ENCODE assay signal across 9 cellular contexts in genomic region chr22:42615860-42616175, GRCh38. TPM values are rescaled to one million over a fixed set of nuclear protein-coding genes. Genes with fewer than 3 reads are reported as not detected.
DNase-seq lines count a peak whose midpoint lies in the region; ATAC-seq, FAIRE-seq and TF ChIP-seq lines count a peak whose summit lies in the region.
"Not testable (repeated sequence)": the region's sequence is repeated elsewhere in the genome, so short reads cannot be mapped to it uniquely, and the experiment has no call there.
"Had no signal": no experiment of that assay in that cellular context is flagged by ENCODE, and none has a peak within 500 bp of the region (broad histone marks: within the 10 kb centered on the region; RNA-seq: fewer than 3 reads in every experiment).

No MANE protein-coding gene starts in this region.

- intact Hi-C loops in CD4-positive, alpha-beta memory T cell (cut with micrococcal nuclease): loop anchor here (1.0 to 10.0 kb wide), 4 partner anchors 33 to 541 kb away; partner anchors contain the start of genes CYB5R3, NAGA, PACSIN2 and PHETA2
- intact Hi-C loops in K562 (cut with micrococcal nuclease); esophagus squamous epithelium (cut with DNase I); lower lobe of right lung (cut with DNase I); thyroid gland (cut with DNase I): not testable (repeated sequence)

- H3K4me1 Mint-ChIP-seq in CD4-positive, alpha-beta memory T cell: peaks cover 29 to 58% (median 37%) of the 10 kb centered on the region in 4 donors

- not testable (repeated sequence) for TF ChIP-seq RAD21 in K562 (CRISPR knock-in tag; conservative IDR thresholded peaks at IDR 0.05 in 1 of 2, IDR thresholded peaks at IDR 0.05 in 1 of 2)

- H3K27me3 Mint-ChIP-seq in CD4-positive, alpha-beta memory T cell: not testable (repeated sequence)

- not testable (repeated sequence) for DNase-seq in CD4-positive, alpha-beta memory T cell; Karpas-422; WERI-Rb-1; K562 (ENCODE audit: extremely low read depth in 1 of 4, low spot score in 3 of 4); esophagus squamous epithelium (lab: John Stamatoyannopoulos, UW); lower lobe of right lung
- DNase-seq in thyroid gland: peak; percentile 70 to 73

- H3K36me3 ChIP-seq in CD4-positive, alpha-beta memory T cell (ENCODE audit: insufficient read depth, low read length); Karpas-422 (ENCODE audit: insufficient read depth, low read length); parathyroid adenoma (ENCODE audit: control insufficient read depth, insufficient read depth, low read length); thyroid gland: not testable (repeated sequence)
- H3K36me3 ChIP-seq in WERI-Rb-1 (peaks cover 30% of the 10 kb centered on the region), K562 (ENCODE audit: control insufficient read depth, insufficient read depth, low read length) (peaks cover 38% of the 10 kb centered on the region; the same call in 2 of the 3 replicates), esophagus squamous epithelium (peaks cover 8 to 27% (median 8%) of the 10 kb centered on the region in 3 donors), lower lobe of right lung (peaks cover 32% of the 10 kb centered on the region)

- H3K36me3 Mint-ChIP-seq in CD4-positive, alpha-beta memory T cell: peaks cover 4 to 31% of the 10 kb centered on the region in 2 donors

- H3K4me3 ChIP-seq in CD4-positive, alpha-beta memory T cell (ENCODE audit: low read length in 2 of 2): peak overlapping the region; percentile 19 to 84
- H3K4me3 ChIP-seq in Karpas-422 (ENCODE audit: low read length) (peak overlapping the region; percentile 57), WERI-Rb-1 (ENCODE audit: low read depth, low read length) (peak overlapping the region; percentile 87), esophagus squamous epithelium (peak overlapping the region; percentile 91 to 95 (median 93)), lower lobe of right lung (peak overlapping the region; percentile 95), parathyroid adenoma (ENCODE audit: low read depth, low read length) (peak overlapping the region; percentile 83), thyroid gland (replicated peaks in 1 of 3) (peak overlapping the region in 1 of 3 donors; percentile 11)
- H3K4me3 ChIP-seq in K562: not testable (repeated sequence)

- TF ChIP-seq EP300 in K562 (IDR thresholded peaks at IDR 0.05; ENCODE audit: low read length): not testable (repeated sequence)

- H3K79me2 ChIP-seq in Karpas-422 (ENCODE audit: low read length) (peaks cover 35% of the 10 kb centered on the region), K562 (ENCODE audit: control insufficient read depth, insufficient read depth, low read length) (peaks cover 38% of the 10 kb centered on the region), parathyroid adenoma (peaks cover 23% of the 10 kb centered on the region)

- H3K9me3 ChIP-seq in CD4-positive, alpha-beta memory T cell (ENCODE audit: control insufficient read depth in 1 of 2, low read length in 2 of 2); Karpas-422 (ENCODE audit: low read length); WERI-Rb-1 (ENCODE audit: severe bottlenecking); K562 (replicated peaks; ENCODE audit: control insufficient read depth, insufficient read depth, low read depth, low read length); esophagus squamous epithelium; lower lobe of right lung; parathyroid adenoma (ENCODE audit: control insufficient read depth, low read length); thyroid gland: not testable (repeated sequence)

- not testable (repeated sequence) for H3K9me1 ChIP-seq in K562 (ENCODE audit: control insufficient read depth, insufficient read depth, low read length)

- H3K4me2 ChIP-seq in Karpas-422 (ENCODE audit: low read depth, low read length, poor library complexity, severe bottlenecking) (peak overlapping the region; percentile 77), K562 (ENCODE audit: insufficient read depth, low read length) (peak overlapping the region; percentile 80), parathyroid adenoma (ENCODE audit: low read length) (peak overlapping the region; percentile 72)

- H3K27ac ChIP-seq in CD4-positive, alpha-beta memory T cell (ENCODE audit: low read depth, low read length): peak overlapping the region; percentile 90
- H3K27ac ChIP-seq in Karpas-422 (ENCODE audit: low read length): peak overlapping the region; percentile 84
- H3K27ac ChIP-seq in WERI-Rb-1: peak overlapping the region; percentile 98
- H3K27ac ChIP-seq in K562 (ENCODE audit: extremely low read depth, low read depth, low read length): peak overlapping the region; percentile 95
- H3K27ac ChIP-seq in esophagus squamous epithelium: peak overlapping the region; percentile 98 to 99 (median 98)
- H3K27ac ChIP-seq in lower lobe of right lung: peak overlapping the region; percentile 97
- H3K27ac ChIP-seq in parathyroid adenoma: peak overlapping the region; percentile 99
- peak overlapping the region; percentile 96 to 97 (median 96) for H3K27ac ChIP-seq in thyroid gland

- CTCF ChIA-PET in CD4-positive, alpha-beta memory T cell (lab: Charles Lee; ENCODE audit: partially characterized antibody): not testable (repeated sequence)
- CTCF ChIA-PET in K562 (lab: Yijun Ruan, JAX; ENCODE audit: low intra/inter-chr PET ratio): interaction anchor here (0.6 kb wide), 1 partner anchor 445 kb away, joined by 6 read pairs; no protein-coding TSS in a partner anchor

- peak overlapping the region; percentile 99 to 100 (median 100) for H3K27ac Mint-ChIP-seq in CD4-positive, alpha-beta memory T cell

- H3K4me3 Mint-ChIP-seq in CD4-positive, alpha-beta memory T cell: peak overlapping the region; percentile 81 to 98 (median 96)

- 12% methylated on average over 7 of the region's 13 CpGs for WGBS in K562 (ENCODE audit: insufficient coverage, low coverage, missing lambda C conversion rate)
- WGBS in esophagus squamous epithelium, 2 donors: 12 to 17% methylated on average over 11 to 13 of the region's 13 CpGs
- WGBS in thyroid gland, 2 donors: 11 to 22% methylated on average over 13 of the region's 13 CpGs

- not testable (repeated sequence) for TF ChIP-seq CTCF in WERI-Rb-1 (IDR thresholded peaks at IDR 0.05; ENCODE audit: low read depth, low read length); K562 (IDR thresholded peaks at IDR 0.05 in 2 of 3, conservative IDR thresholded peaks at IDR 0.05 in 1 of 3; ENCODE audit: insufficient read depth in 2 of 3, low read depth in 1 of 3, low read length in 3 of 3); esophagus squamous epithelium (IDR thresholded peaks at IDR 0.05); lower lobe of right lung (IDR thresholded peaks at IDR 0.05); parathyroid adenoma (IDR thresholded peaks at IDR 0.05); thyroid gland (IDR thresholded peaks at IDR 0.05)

- ATAC-seq in K562: not testable (repeated sequence)
- peak; percentile 1 to 16 for ATAC-seq in lower lobe of right lung

- H3K9me3 Mint-ChIP-seq in CD4-positive, alpha-beta memory T cell: not testable (repeated sequence)

- not testable (repeated sequence) for TF ChIP-seq POLR2A in K562 (conservative IDR thresholded peaks at IDR 0.05); esophagus squamous epithelium (IDR thresholded peaks at IDR 0.05); thyroid gland (IDR thresholded peaks at IDR 0.05)

- POLR2A ChIA-PET in CD4-positive, alpha-beta memory T cell (lab: Charles Lee; ENCODE audit: partially characterized antibody): interaction anchor here (0.5 to 3.9 kb wide), 13 partner anchors 8 to 1168 kb away, joined by 3 to 59 read pairs (median 8); partner anchors contain the start of genes CYB5R3 and SREBF2
- POLR2A ChIA-PET in K562 (lab: Yijun Ruan, JAX): interaction anchor here (0.6 to 3.1 kb wide), 35 partner anchors 9 to 669 kb away, joined by 3 to 46 read pairs (median 4); partner anchors contain the start of genes ARFGAP3, ATP5MGL and CENPM

- H4K20me1 ChIP-seq in Karpas-422 (ENCODE audit: insufficient read depth, low read depth, low read length): peaks cover 10% of the 10 kb centered on the region; the same call in 1 of the 2 replicates
- 0 out of 2 replicates have a peak, but pooled peaks cover 13% of the 10 kb centered on the region for H4K20me1 ChIP-seq in K562 (replicated peaks; ENCODE audit: control insufficient read depth, insufficient read depth, low read length)

- peaks cover 42% of the 10 kb centered on the region for H3K4me1 ChIP-seq in CD4-positive, alpha-beta memory T cell (ENCODE audit: insufficient read depth, low read length)
- peaks cover 28% of the 10 kb centered on the region for H3K4me1 ChIP-seq in Karpas-422 (ENCODE audit: low read length)
- H3K4me1 ChIP-seq in K562 (replicated peaks in 1 of 2; ENCODE audit: control insufficient read depth in 2 of 2, insufficient read depth in 2 of 2, low read length in 2 of 2): peaks cover 21 to 53% of the 10 kb centered on the region in 2 experiments; a peak in 4 of 5 replicates
- H3K4me1 ChIP-seq in esophagus squamous epithelium: peaks cover 17 to 73% (median 36%) of the 10 kb centered on the region in 3 donors
- peaks cover 53% of the 10 kb centered on the region for H3K4me1 ChIP-seq in lower lobe of right lung
- H3K4me1 ChIP-seq in parathyroid adenoma: not testable (repeated sequence)
- H3K4me1 ChIP-seq in thyroid gland: peaks cover 25 to 48% of the 10 kb centered on the region in 2 donors

- FAIRE-seq in K562 (lab: Jason Lieb, UNC): not testable (repeated sequence)

- not testable (repeated sequence) for H2AFZ ChIP-seq in Karpas-422 (ENCODE audit: low read length)
- H2AFZ ChIP-seq in K562 (ENCODE audit: low read depth, low read length) (peak overlapping the region; percentile 33; the same call in 1 of the 2 replicates), parathyroid adenoma (peak overlapping the region; percentile 35)

- H3K9me2 ChIP-seq in Karpas-422 (replicated peaks; ENCODE audit: insufficient read depth, low read length): not testable (repeated sequence)

- not testable (repeated sequence) for BruUV-seq in K562 (replicated peaks; lab: Mats Ljungman, UMichigan)

- not testable (repeated sequence) for H3K27me3 ChIP-seq in CD4-positive, alpha-beta memory T cell (ENCODE audit: insufficient read depth, low read length); Karpas-422 (ENCODE audit: low read length); WERI-Rb-1 (ENCODE audit: insufficient read depth, low read depth, severe bottlenecking); K562 (ENCODE audit: control insufficient read depth in 2 of 2, insufficient read depth in 2 of 2, low read length in 2 of 2); esophagus squamous epithelium; lower lobe of right lung (ENCODE audit: low read depth); parathyroid adenoma (ENCODE audit: control insufficient read depth, insufficient read depth, low read length); thyroid gland

- in situ Hi-C loops in K562 (cut with MboI): not testable (repeated sequence)

- H3K9ac ChIP-seq in Karpas-422 (ENCODE audit: low read length) (peak overlapping the region; percentile 90), K562 (ENCODE audit: insufficient read depth in 1 of 2, low read depth in 2 of 2, low read length in 2 of 2) (peak overlapping the region in 1 of 2 experiments; percentile 93; a peak in 3 of 4 replicates)
- H3K9ac ChIP-seq in parathyroid adenoma: not testable (repeated sequence)

RNA-seq across cellular contexts. Expression of gene POLDIP3, which starts 1.1 kb away (rescaled TPM):
- 10 to 100 TPM; 80.6 to 82.3 TPM for total RNA-seq in CD4-positive, alpha-beta memory T cell
- 10 to 100 TPM; 66.1 to 74.9 TPM for polyA plus RNA-seq in CD4-positive, alpha-beta memory T cell
- 28.7 and 39.2 TPM in 2 replicates for total RNA-seq in Karpas-422 (2014; rRNA removed; shearing (Covaris generic); ENCODE audit: low replicate concordance)
- total RNA-seq in K562 (2011; cell fraction: chromatin; rRNA removed; ENCODE audit: low replicate concordance): 48.1 and 83.3 TPM in 2 replicates
- 38.3 and 41.5 TPM in 2 replicates for total RNA-seq in K562 (2011; cell fraction: nucleolus; rRNA removed)
- 41.4 and 45.6 TPM in 2 replicates for total RNA-seq in K562 (2011; cell fraction: nucleoplasm; rRNA removed)
- total RNA-seq in K562 (2014; rRNA removed) (24.9 and 39.1 TPM in 2 replicates), K562 (2014; rRNA removed; fragmentation: Illumina TruSeq; extraction: Trizol) (23.5 and 24.1 TPM in 2 replicates), K562 (2015; rRNA removed; fragmentation: Illumina TruSeq; extraction: Trizol) (25.5 and 26.3 TPM in 2 replicates), K562 (2021) (47.3 and 53.6 TPM in 2 replicates), esophagus squamous epithelium (10 to 100 TPM; 23.3 to 33.0 (median 28.0) TPM), lower lobe of right lung (75.0 TPM), thyroid gland (10 to 100 TPM; 46.1 to 55.4 (median 49.8) TPM)
- polyA plus RNA-seq in K562 (2011; rRNA removed) (44.4 and 53.8 TPM in 2 replicates), K562 (2014; fragmentation: Illumina TruSeq; extraction: Trizol) (47.7 and 53.0 TPM in 2 replicates), K562 (2014; fragmentation: Nextera tagmentation; extraction: Ambion mirVana) (10 to 100 TPM; 14.3 to 22.3 TPM), K562 (2014; rRNA removed) (39.8 and 45.4 TPM in 2 replicates)
- polyA plus RNA-seq in K562 (2011; cell fraction: cytosol; rRNA removed): 32.6 and 35.2 TPM in 2 replicates
- polyA plus RNA-seq in K562 (2011; cell fraction: nucleus; rRNA removed): 57.4 and 60.2 TPM in 2 replicates
- 44.3 and 46.7 TPM in 2 replicates for polyA plus RNA-seq in K562 (2012)
- polyA minus RNA-seq in K562 (2011; rRNA and poly(A)+ RNA removed): 28.0 and 31.6 TPM in 2 replicates
- 18.9 and 27.0 TPM in 2 replicates for polyA minus RNA-seq in K562 (2011; cell fraction: cytosol; rRNA and poly(A)+ RNA removed)
- 13.5 and 18.8 TPM in 2 replicates for polyA minus RNA-seq in K562 (2011; cell fraction: nucleus; rRNA and poly(A)+ RNA removed)

RNA-seq across cellular contexts. Expression of gene ATP5MGL, which starts 24.6 kb away (rescaled TPM):
- 1 to 10 TPM; 1.9 to 2.1 TPM for total RNA-seq in CD4-positive, alpha-beta memory T cell
- under 1 TPM in 1 of 2 donors, not detected in 1; 0.78 TPM for polyA plus RNA-seq in CD4-positive, alpha-beta memory T cell
- total RNA-seq in Karpas-422 (2014; rRNA removed; shearing (Covaris generic); ENCODE audit: low replicate concordance): not detected in 2 replicates
- 8.4 and 14.5 TPM in 2 replicates for total RNA-seq in K562 (2011; cell fraction: chromatin; rRNA removed; ENCODE audit: low replicate concordance)
- 6.3 and 6.8 TPM in 2 replicates for total RNA-seq in K562 (2011; cell fraction: nucleolus; rRNA removed)
- total RNA-seq in K562 (2011; cell fraction: nucleoplasm; rRNA removed): 8.3 and 17.9 TPM in 2 replicates
- not detected in 2 replicates for total RNA-seq in K562 (2014; rRNA removed)
- 0.25 and 0.41 TPM in 2 replicates for total RNA-seq in K562 (2014; rRNA removed; fragmentation: Illumina TruSeq; extraction: Trizol)
- 0.25 and 0.38 TPM in 2 replicates for total RNA-seq in K562 (2015; rRNA removed; fragmentation: Illumina TruSeq; extraction: Trizol)
- total RNA-seq in K562 (2021): 0.31 and 0.35 TPM in 2 replicates
- 0.17 TPM in 1 of 2 replicates, not detected in the other for polyA plus RNA-seq in K562 (2011; rRNA removed)
- 0.12 TPM in 1 of 2 replicates, not detected in the other for polyA plus RNA-seq in K562 (2011; cell fraction: cytosol; rRNA removed)
- 0.36 and 0.37 TPM in 2 replicates for polyA plus RNA-seq in K562 (2011; cell fraction: nucleus; rRNA removed)
- not detected in 2 replicates for polyA plus RNA-seq in K562 (2012)
- not detected in 2 replicates for polyA plus RNA-seq in K562 (2014; fragmentation: Illumina TruSeq; extraction: Trizol)
- under 1 TPM; 0.13 to 0.34 TPM for polyA plus RNA-seq in K562 (2014; fragmentation: Nextera tagmentation; extraction: Ambion mirVana)
- polyA plus RNA-seq in K562 (2014; rRNA removed): 0.09 TPM in 1 of 2 replicates, not detected in the other
- polyA minus RNA-seq in K562 (2011; rRNA and poly(A)+ RNA removed): 0.74 and 1.0 TPM in 2 replicates
- not detected in 2 replicates for polyA minus RNA-seq in K562 (2011; cell fraction: cytosol; rRNA and poly(A)+ RNA removed)
- polyA minus RNA-seq in K562 (2011; cell fraction: nucleus; rRNA and poly(A)+ RNA removed): 0.44 and 0.67 TPM in 2 replicates
- under 1 TPM in 1 of 4 donors, not detected in 3; 0.76 TPM for total RNA-seq in esophagus squamous epithelium
- total RNA-seq in lower lobe of right lung: 1.0 TPM
- not detected for total RNA-seq in thyroid gland
- total RNA-seq: HT1080 had no signal

RNA-seq across cellular contexts. Expression of gene CYB5R3, which starts 33.4 kb away (rescaled TPM):
- 10 to 100 TPM; 42.7 to 43.2 TPM for total RNA-seq in CD4-positive, alpha-beta memory T cell
- polyA plus RNA-seq in CD4-positive, alpha-beta memory T cell: 10 to 100 TPM; 46.4 to 91.1 TPM
- 27.5 and 30.1 TPM in 2 replicates for total RNA-seq in Karpas-422 (2014; rRNA removed; shearing (Covaris generic); ENCODE audit: low replicate concordance)
- total RNA-seq in K562 (2011; cell fraction: chromatin; rRNA removed; ENCODE audit: low replicate concordance): 13.9 and 37.9 TPM in 2 replicates
- total RNA-seq in K562 (2011; cell fraction: nucleolus; rRNA removed): 38.5 and 38.7 TPM in 2 replicates
- total RNA-seq in K562 (2011; cell fraction: nucleoplasm; rRNA removed): 25.3 and 37.0 TPM in 2 replicates
- total RNA-seq in K562 (2014; rRNA removed) (28.7 and 43.2 TPM in 2 replicates), K562 (2014; rRNA removed; fragmentation: Illumina TruSeq; extraction: Trizol) (10.9 and 13.5 TPM in 2 replicates), K562 (2015; rRNA removed; fragmentation: Illumina TruSeq; extraction: Trizol) (20.0 and 21.0 TPM in 2 replicates), K562 (2021) (66.7 and 66.8 TPM in 2 replicates), esophagus squamous epithelium (10 to 100 TPM; 49.5 to 81.6 (median 71.7) TPM), lower lobe of right lung (219 TPM), thyroid gland (100 to 1,000 TPM in 1 of 4 donors, 10 to 100 TPM in 3; 52.6 to 120 (median 75.5) TPM)
- polyA plus RNA-seq in K562 (2011; rRNA removed) (23.4 and 60.3 TPM in 2 replicates), K562 (2014; fragmentation: Illumina TruSeq; extraction: Trizol) (59.2 and 83.9 TPM in 2 replicates), K562 (2014; fragmentation: Nextera tagmentation; extraction: Ambion mirVana) (1 to 10 TPM; 1.4 to 3.9 TPM), K562 (2014; rRNA removed) (37.6 and 45.0 TPM in 2 replicates)
- 41.8 and 76.5 TPM in 2 replicates for polyA plus RNA-seq in K562 (2011; cell fraction: cytosol; rRNA removed)
- polyA plus RNA-seq in K562 (2011; cell fraction: nucleus; rRNA removed): 21.3 and 28.1 TPM in 2 replicates
- 46.5 and 68.5 TPM in 2 replicates for polyA plus RNA-seq in K562 (2012)
- polyA minus RNA-seq in K562 (2011; rRNA and poly(A)+ RNA removed): 21.7 and 21.8 TPM in 2 replicates
- 30.6 and 64.6 TPM in 2 replicates for polyA minus RNA-seq in K562 (2011; cell fraction: cytosol; rRNA and poly(A)+ RNA removed)
- polyA minus RNA-seq in K562 (2011; cell fraction: nucleus; rRNA and poly(A)+ RNA removed): 7.7 and 11.7 TPM in 2 replicates
